ENCODE assay signal across 16 cellular contexts in the genomic region with DNA sequence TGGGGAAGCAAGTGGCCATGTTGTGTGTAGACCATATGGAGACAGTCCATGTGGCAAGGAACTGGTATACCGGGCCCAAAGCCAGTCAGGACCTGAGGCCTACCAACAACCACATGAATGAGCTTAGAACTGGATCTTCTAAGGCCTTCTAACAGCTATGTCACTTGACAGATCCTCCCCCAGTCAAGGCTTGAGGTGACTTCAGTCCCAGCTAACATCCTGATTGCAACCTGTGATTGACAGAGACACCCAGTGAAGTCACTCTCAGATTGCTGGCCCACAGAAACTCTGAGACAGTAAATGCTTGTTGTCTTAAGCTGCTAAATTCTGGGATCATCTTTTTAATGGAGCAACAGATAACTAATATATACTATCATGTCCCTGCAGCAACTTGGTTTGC. TPM values are rescaled to one million over a fixed set of nuclear protein-coding genes. Genes with fewer than 3 reads are reported as not detected.
A peak's percentile ranks its signal among the peaks of the same experiment; 100 is the strongest.
DNase-seq lines count a peak whose midpoint lies in the region; ATAC-seq and TF ChIP-seq lines count a peak whose summit lies in the region.
"Had no signal": no experiment of that assay in that cellular context is flagged by ENCODE, and none has a peak within 500 bp of the region (broad histone marks: within the 10 kb centered on the region; RNA-seq: fewer than 3 reads in every experiment).

No MANE protein-coding gene starts in this region.

- peaks cover 24% of the 10 kb centered on the region for H3K4me1 Mint-ChIP-seq in stimulated activated memory B cell treated with anti-CD40 and anti-IgM and Interleukin-4, amounts not matched to agents 10 μg/mL and 1 μg/mL and 100 μg/mL, for 72 hours
- H3K4me1 Mint-ChIP-seq: natural killer cell had no signal

- H3K27me3 Mint-ChIP-seq in stimulated activated memory B cell treated with anti-CD40 and anti-IgM and Interleukin-4, amounts not matched to agents 10 μg/mL and 1 μg/mL and 100 μg/mL, for 72 hours: peaks cover 10% of the 10 kb centered on the region

- H3K27ac Mint-ChIP-seq in stimulated activated memory B cell treated with anti-CD40 and anti-IgM and Interleukin-4, amounts not matched to agents 10 μg/mL and 1 μg/mL and 100 μg/mL, for 72 hours: no peak overlapping the region
- H3K27ac Mint-ChIP-seq: HFFc6, natural killer cell had no signal

- TF ChIP-seq CTCF in DND-41 (IDR thresholded peaks at IDR 0.05; ENCODE audit: borderline replicate concordance, extremely low read depth, low read length, poor library complexity, severe bottlenecking): no peak

- H3K36me3 ChIP-seq in DND-41 (ENCODE audit: insufficient read depth, low read length): peaks cover 5% of the 10 kb centered on the region; the same call in 1 of the 2 replicates
- H3K36me3 ChIP-seq: thyroid gland had no signal

- 0 out of 3 replicates have a peak, but pooled peaks have one; percentile 40 for ATAC-seq in DND-41 (ENCODE audit: insufficient read depth, low read depth)
- peak; percentile 84 for ATAC-seq in GM18909 (IDR thresholded peaks at IDR 0.05; ENCODE audit: poor library complexity, unreplicated experiment)
- peak; percentile 71 for ATAC-seq in GM21737 (IDR thresholded peaks at IDR 0.05; ENCODE audit: unreplicated experiment)
- peak; percentile 59 for ATAC-seq in HG03196 (IDR thresholded peaks at IDR 0.05; ENCODE audit: unreplicated experiment)
- ATAC-seq in stimulated activated memory B cell treated with anti-CD40 and anti-IgM and Interleukin-4, amounts not matched to agents 10 μg/mL and 1 μg/mL and 100 μg/mL, for 72 hours: no peak
- ATAC-seq: left lobe of liver, natural killer cell had no signal

- no peaks in the 10 kb centered on the region for H3K9me3 Mint-ChIP-seq in stimulated activated memory B cell treated with anti-CD40 and anti-IgM and Interleukin-4, amounts not matched to agents 10 μg/mL and 1 μg/mL and 100 μg/mL, for 72 hours
- H3K9me3 Mint-ChIP-seq: HFFc6, natural killer cell had no signal

- H3K4me3 ChIP-seq in DND-41 (ENCODE audit: low read depth in 1 of 2, low read length in 2 of 2): no peak overlapping the region
- H3K4me3 ChIP-seq: thyroid gland had no signal

- H3K9me3 ChIP-seq in DND-41 (ENCODE audit: insufficient read depth, low read length, severe bottlenecking): no peaks in the 10 kb centered on the region
- H3K9me3 ChIP-seq: thyroid gland had no signal

- no peak overlapping the region for H3K27ac ChIP-seq in DND-41 (ENCODE audit: low read length)
- H3K27ac ChIP-seq: thyroid gland, WERI-Rb-1 had no signal

- no peaks in the 10 kb centered on the region for H3K4me1 ChIP-seq in DND-41 (ENCODE audit: insufficient read depth, low read length)
- H3K4me1 ChIP-seq: thyroid gland had no signal

- no peak overlapping the region for H3K4me2 ChIP-seq in DND-41 (ENCODE audit: insufficient read depth, low read length)

- H2AFZ ChIP-seq in DND-41 (ENCODE audit: low read depth, low read length): no peak overlapping the region

- no peaks in the 10 kb centered on the region for H3K79me2 ChIP-seq in DND-41 (ENCODE audit: insufficient read depth, low read length)

- H3K36me3 Mint-ChIP-seq in stimulated activated memory B cell treated with anti-CD40 and anti-IgM and Interleukin-4, amounts not matched to agents 10 μg/mL and 1 μg/mL and 100 μg/mL, for 72 hours: peaks cover 59% of the 10 kb centered on the region
- H3K36me3 Mint-ChIP-seq: natural killer cell had no signal

- no peak overlapping the region for H3K9ac ChIP-seq in DND-41 (ENCODE audit: low read depth, low read length)

- no peaks in the 10 kb centered on the region for H3K27me3 ChIP-seq in DND-41 (ENCODE audit: insufficient read depth, low read length, poor library complexity)
- H3K27me3 ChIP-seq: thyroid gland had no signal

- DNase-seq in DND-41 (no peak), mesenteric fat pad (ENCODE audit: low spot score) (no peak), putamen (ENCODE audit: low spot score) (no peak)
- DNase-seq in activated T-cell treated with anti-CD3 and anti-CD28 coated beads, Interleukin-2, amount 50 U/mL, for 1 hour: no peak
- DNase-seq: HFFc6; IMR-90; natural killer cell; NCI-H187; NK-92 treated with Interleukin-12 subunit alpha and Interleukin-12 subunit beta, amount 100 ng/mL, for 24 hours; thyroid gland; WERI-Rb-1 had no signal

- H4K20me1 ChIP-seq in DND-41 (ENCODE audit: insufficient read depth, low read length): no peaks in the 10 kb centered on the region

- no peak overlapping the region for H3K4me3 Mint-ChIP-seq in stimulated activated memory B cell treated with anti-CD40 and anti-IgM and Interleukin-4, amounts not matched to agents 10 μg/mL and 1 μg/mL and 100 μg/mL, for 72 hours
- H3K4me3 Mint-ChIP-seq: HFFc6, natural killer cell had no signal

RNA-seq across cellular contexts. Expression of a gene that starts 32.9 kb away (rescaled TPM):
- 30.7 TPM for total RNA-seq in mesenteric fat pad
